Comparison of ENCODE assay signal across 22 cellular contexts in the genomic region with DNA sequence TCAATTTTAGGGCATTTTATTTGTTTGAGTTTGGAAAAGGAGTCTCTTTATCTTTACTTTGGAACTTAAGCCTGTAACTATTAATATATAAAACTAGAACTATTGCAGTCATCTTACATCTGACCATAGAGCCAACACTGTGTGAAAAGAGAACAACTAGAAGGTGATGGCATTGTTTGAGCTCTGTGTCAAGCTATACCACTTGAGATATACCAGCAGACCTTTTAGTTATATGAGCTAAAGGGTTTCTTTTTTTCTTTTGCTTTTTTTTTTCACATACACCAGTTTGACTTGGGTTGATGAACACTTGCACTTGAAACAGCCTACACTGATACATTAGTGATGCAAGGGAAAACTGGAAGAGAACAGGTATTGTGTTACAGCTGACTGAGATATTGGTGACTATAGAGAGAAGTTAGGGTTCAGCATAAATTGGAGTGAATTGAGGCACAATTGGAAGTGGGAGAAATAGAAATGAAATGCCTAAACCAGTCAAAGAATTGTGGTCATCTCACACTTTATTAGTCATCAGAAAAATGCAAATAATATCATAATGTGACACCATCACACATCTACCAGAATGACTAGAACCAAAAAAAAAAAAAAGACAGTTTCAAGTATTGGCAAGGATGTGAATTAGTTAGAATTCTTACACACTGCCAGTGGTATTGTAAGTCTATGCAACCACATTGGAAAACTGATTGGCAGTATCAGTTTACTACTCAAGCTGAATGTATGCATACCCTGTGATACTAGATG.
DNase-seq lines count a peak whose midpoint lies in the region; ATAC-seq, FAIRE-seq and TF ChIP-seq lines count a peak whose summit lies in the region.
"Had no signal": no experiment of that assay in that cellular context is flagged by ENCODE, and none has a peak within 500 bp of the region (broad histone marks: within the 10 kb centered on the region; RNA-seq: fewer than 3 reads in every experiment).

No MANE protein-coding gene starts in this region.

- H3K9me3 ChIP-seq in heart right ventricle (peaks cover 0 to 15% (median 0%) of the 10 kb centered on the region in 11 donors), gastrocnemius medialis (no peaks in the 10 kb centered on the region)
- H3K9me3 ChIP-seq: psoas muscle had no signal

- ATAC-seq in GM18858 (IDR thresholded peaks at IDR 0.05; ENCODE audit: unreplicated experiment) (peak; percentile 77), GM19463 (IDR thresholded peaks at IDR 0.05; ENCODE audit: unreplicated experiment) (peak; percentile 63), HG03060 (IDR thresholded peaks at IDR 0.05; ENCODE audit: low read depth, unreplicated experiment) (peak; percentile 87), heart right ventricle (no peak), gastrocnemius medialis (no peak)
- ATAC-seq: HepG2, left lobe of liver, psoas muscle had no signal

- FAIRE-seq in bronchial epithelial cell (lab: Jason Lieb, UNC), result no peak
- FAIRE-seq: GM12892, HepG2 had no signal

- in situ Hi-C loops in gastrocnemius medialis (cut with MboI; ENCODE audit: low sequenced_read_pairs in 4 of 4), result no loop called here

- H3K27me3 ChIP-seq in bronchial epithelial cell (ENCODE audit: control insufficient read depth, insufficient read depth, low read length) (no peaks in the 10 kb centered on the region), heart right ventricle (no peaks in the 10 kb centered on the region), gastrocnemius medialis (no peaks in the 10 kb centered on the region)
- H3K27me3 ChIP-seq: upper lobe of left lung had no signal

- TF ChIP-seq POLR2A in gastrocnemius medialis (IDR thresholded peaks at IDR 0.05), result no peak

- intact Hi-C loops in heart right ventricle (cut with DNase I) (no loop called here), gastrocnemius medialis (cut with DNase I; ENCODE audit: low total_unique reads) (no loop called here)

- no peak overlapping the region for H3K27ac ChIP-seq in heart right ventricle
- no peak overlapping the region for H3K27ac ChIP-seq in gastrocnemius medialis
- H3K27ac ChIP-seq: psoas muscle, upper lobe of left lung had no signal

- no peak for TF ChIP-seq CTCF in bronchial epithelial cell (IDR thresholded peaks at IDR 0.05; ENCODE audit: insufficient read depth, low read length, severe bottlenecking)
- no peak for TF ChIP-seq CTCF in heart right ventricle (IDR thresholded peaks at IDR 0.05)
- no peak for TF ChIP-seq CTCF in gastrocnemius medialis (IDR thresholded peaks at IDR 0.05 in 4 of 5, conservative IDR thresholded peaks at IDR 0.05 in 1 of 5)

- H3K4me1 ChIP-seq in heart right ventricle (no peaks in the 10 kb centered on the region), gastrocnemius medialis (peaks cover 0 to 11% of the 10 kb centered on the region in 2 donors)
- H3K4me1 ChIP-seq: psoas muscle, upper lobe of left lung had no signal

- H3K4me3 ChIP-seq in bronchial epithelial cell (ENCODE audit: low read depth, low read length) (no peak overlapping the region), heart right ventricle (no peak overlapping the region), gastrocnemius medialis (no peak overlapping the region)
- H3K4me3 ChIP-seq: psoas muscle, upper lobe of left lung had no signal

- no peaks in the 10 kb centered on the region for H3K36me3 ChIP-seq in bronchial epithelial cell (ENCODE audit: control insufficient read depth, insufficient read depth, low read length)
- no peaks in the 10 kb centered on the region for H3K36me3 ChIP-seq in heart right ventricle
- no peaks in the 10 kb centered on the region for H3K36me3 ChIP-seq in gastrocnemius medialis
- H3K36me3 ChIP-seq: upper lobe of left lung had no signal

- peak; percentile 29 for DNase-seq in bronchial epithelial cell (ENCODE audit: low read depth)
- DNase-seq in stimulated activated CD4-positive, alpha-beta T cell treated with anti-CD3 and anti-CD28 coated beads, Interleukin-4, amount 100 ng/mL, for 4 hours, result no peak
- no peak for DNase-seq in heart right ventricle
- no peak for DNase-seq in gastrocnemius medialis
- DNase-seq in UCSD-AML1 (lab: John Stamatoyannopoulos, UW; ENCODE audit: unreplicated experiment), result no peak
- DNase-seq: activated effector memory CD4-positive, alpha-beta T cell treated with Interleukin-2 at 50 U/mL for 16 hours; Kasumi-1; mesendoderm; NCI-H1092; NCI-H1930; NCI-H2227 treated with DMSO at 0.1 percent for 48 hours; NCI-H748 treated with DMSO at 0.1 percent for 48 hours; nucleus accumbens; psoas muscle; stimulated activated CD8-positive, alpha-beta memory T cell treated with anti-CD3 and anti-CD28 coated beads, Interleukin-4, amount 100 ng/mL, for 48 hours; upper lobe of left lung had no signal

Comparison
In these comparisons a context has a peak if more than half of its experiments do, and no peak if none do; other contexts are left out.
1. ATAC-seq: peak in GM18858 (single experiment), GM19463 (single experiment) and HG03060 (single experiment); none in heart right ventricle (0 of 8) and gastrocnemius medialis (0 of 2).